In the genomic region with DNA sequence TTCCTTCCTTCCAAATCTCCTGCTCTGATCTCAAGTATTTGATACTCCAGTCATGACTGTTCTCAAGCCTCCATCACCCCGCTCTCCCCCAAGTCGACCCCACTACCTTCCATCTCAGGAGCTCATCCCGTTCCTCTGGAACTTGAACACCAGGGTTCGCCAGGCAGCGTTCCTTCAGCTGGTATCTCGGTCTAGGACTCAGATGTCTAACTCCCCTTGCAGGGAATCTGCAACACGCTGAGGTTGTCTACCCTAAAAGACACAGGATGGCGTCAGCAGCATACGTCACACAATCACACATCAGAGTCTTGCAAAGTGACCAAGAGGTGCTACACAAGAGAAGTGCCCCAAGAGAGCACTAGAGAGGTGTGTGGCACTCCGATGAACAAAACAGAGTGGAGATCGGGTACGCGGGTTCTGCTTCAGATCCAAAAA, we compare ENCODE assay signal across 7 cellular contexts. TPM values are rescaled to one million over a fixed set of nuclear protein-coding genes. Genes with fewer than 3 reads are reported as not detected.
DNase-seq lines count a peak whose midpoint lies in the region; ATAC-seq and TF ChIP-seq lines count a peak whose summit lies in the region.

No MANE protein-coding gene starts in this region.

- H3K36me3 ChIP-seq in spleen, result peaks cover 0 to 32% (median 15%) of the 10 kb centered on the region in 6 donors

- H3K4me1 Mint-ChIP-seq in T-helper 17 cell, result peaks cover 43% of the 10 kb centered on the region

- H3K36me3 Mint-ChIP-seq in T-helper 17 cell (ENCODE audit: low read depth), result peaks cover 8% of the 10 kb centered on the region

- peak overlapping the region; percentile 97 for H3K27ac Mint-ChIP-seq in T-helper 17 cell

- no peak for TF ChIP-seq POLR2A in spleen (IDR thresholded peaks at IDR 0.05)

- H3K27me3 ChIP-seq in spleen (replicated peaks in 1 of 7), result no peaks in the 10 kb centered on the region

- peak; percentile 27 for ATAC-seq in HG02610 (IDR thresholded peaks at IDR 0.05; ENCODE audit: unreplicated experiment)
- peak; percentile 70 for ATAC-seq in T-helper 17 cell

- no peaks in the 10 kb centered on the region for H3K9me3 ChIP-seq in T-helper 17 cell (ENCODE audit: control insufficient read depth, low read length, poor library complexity, severe bottlenecking)
- no peaks in the 10 kb centered on the region for H3K9me3 ChIP-seq in spleen

- intact Hi-C loops in spleen (cut with DNase I; ENCODE audit: low total_unique reads), result loop anchor here (10.0 kb wide), 1 partner anchor 423 kb away; a partner anchor contains a TSS

- H3K4me3 Mint-ChIP-seq in T-helper 17 cell, result peak overlapping the region; percentile 95

- in situ Hi-C loops in GM13976 (cut with MboI; ENCODE audit: low sequenced_read_pairs, unreplicated experiment), result no loop called here

- WGBS in spleen, 5 donors, result 3 to 4% (median 3%) methylated on average over 13 of the region's 13 CpGs

- H3K4me3 ChIP-seq in spleen, result peak overlapping the region; percentile 42 to 89 (median 72)

- TF ChIP-seq CTCF in GM13976 (IDR thresholded peaks at IDR 0.05; ENCODE audit: borderline replicate concordance, control extremely low read depth, extremely low read depth, insufficient read depth, missing control alignments) (no peak), spleen (IDR thresholded peaks at IDR 0.05 in 8 of 11, conservative IDR thresholded peaks at IDR 0.05 in 3 of 11) (no peak)

- H3K4me1 ChIP-seq in spleen, result peaks cover 17 to 59% (median 29%) of the 10 kb centered on the region in 6 donors

- H3K27me3 Mint-ChIP-seq in T-helper 17 cell, result no peaks in the 10 kb centered on the region

- peak; percentile 64 for DNase-seq in GM13976 (ENCODE audit: low spot score)
- peak; percentile 59 for DNase-seq in NCI-H1092 treated with DMSO at 0.1 percent for 48 hours (lab: John Stamatoyannopoulos, UW)
- peak in 1 of 3 donors; percentile 44 for DNase-seq in T-helper 17 cell
- DNase-seq in brain pericyte (ENCODE audit: low read depth, low spot score), result peak; percentile 21
- DNase-seq in inferior parietal cortex (ENCODE audit: extremely low spot score), result peak; percentile 73
- no peak for DNase-seq in spleen

- peak overlapping the region; percentile 74 to 96 (median 92) for H3K27ac ChIP-seq in spleen

RNA-seq across cellular contexts. Expression of gene ZNF184, which starts 0.7 kb away (rescaled TPM):
- total RNA-seq in T-helper 17 cell, result 10 to 100 TPM in 1 of 2 donors, 1 to 10 TPM in 1; 9.8 to 12.5 TPM
- total RNA-seq in spleen, result 10 to 100 TPM in 2 of 7 donors, 1 to 10 TPM in 5; 6.6 to 11.2 (median 7.8) TPM
- 1 to 10 TPM; 2.2 to 3.5 (median 3.0) TPM for polyA plus RNA-seq in spleen
